9 cellular contexts compared by ENCODE assay signal in the genomic region with DNA sequence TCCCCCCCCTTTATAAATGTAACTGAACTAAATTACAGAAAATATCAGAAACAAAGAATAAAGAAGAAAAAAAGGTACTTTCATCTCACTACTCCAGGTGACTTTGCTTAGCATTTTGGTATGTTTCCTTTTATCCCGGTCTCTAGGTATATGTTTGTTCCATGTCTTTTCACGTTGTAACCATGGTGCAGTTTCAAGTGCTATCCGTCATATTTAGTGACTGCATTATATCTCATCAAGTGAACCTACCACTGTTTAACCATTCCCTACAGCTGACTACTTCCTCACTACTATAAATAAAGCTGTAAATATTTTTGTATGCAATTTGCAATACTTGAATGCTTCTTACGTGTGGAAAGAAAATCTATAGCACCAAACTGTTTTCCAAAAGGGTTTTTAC. TPM values are rescaled to one million over a fixed set of nuclear protein-coding genes. Genes with fewer than 3 reads are reported as not detected.
DNase-seq lines count a peak whose midpoint lies in the region; ATAC-seq and TF ChIP-seq lines count a peak whose summit lies in the region.
"Had no signal": no experiment of that assay in that cellular context is flagged by ENCODE, and none has a peak within 500 bp of the region (broad histone marks: within the 10 kb centered on the region; RNA-seq: fewer than 3 reads in every experiment).

No MANE protein-coding gene starts in this region.

- DNase-seq in NCI-H2029 treated with DMSO at 0.1 percent for 48 hours (lab: John Stamatoyannopoulos, UW), result peak; percentile 21
- DNase-seq in central memory CD8-positive, alpha-beta T cell (ENCODE audit: low spot score in 2 of 2), result no peak
- DNase-seq in neural crest cell (ENCODE audit: low read depth, low spot score), result no peak
- no peak for DNase-seq in G401 (ENCODE audit: low spot score)
- no peak for DNase-seq in activated CD4-positive, alpha-beta T cell treated with anti-CD3 and anti-CD28 coated beads, Interleukin-2, amount 10 ng/mL, durations not matched to agents 24 days and 14 days
- DNase-seq in head of caudate nucleus, result no peak
- DNase-seq in 8988T, result no peak
- DNase-seq: cerebellar nuclear complex had no signal

- no peaks in the 10 kb centered on the region for H3K27me3 Mint-ChIP-seq in central memory CD8-positive, alpha-beta T cell
- no peaks in the 10 kb centered on the region for H3K27me3 Mint-ChIP-seq in neural crest cell (ENCODE audit: low read depth)
- no peaks in the 10 kb centered on the region for H3K27me3 Mint-ChIP-seq in activated CD4-positive, alpha-beta T cell treated with anti-CD3 and anti-CD28 coated beads, Interleukin-2, amount 10 ng/mL, durations not matched to agents 24 days and 14 days

- no peak for ATAC-seq in central memory CD8-positive, alpha-beta T cell (replicated peaks; ENCODE audit: extremely low read depth, poor library complexity, severe bottlenecking)

- H3K4me3 Mint-ChIP-seq in central memory CD8-positive, alpha-beta T cell, result no peak overlapping the region
- peak overlapping the region; percentile 80 for H3K4me3 Mint-ChIP-seq in neural crest cell
- H3K4me3 Mint-ChIP-seq in activated CD4-positive, alpha-beta T cell treated with anti-CD3 and anti-CD28 coated beads, Interleukin-2, amount 10 ng/mL, durations not matched to agents 24 days and 14 days, result no peak overlapping the region

- no peak for TF ChIP-seq CTCF in neural crest cell (conservative IDR thresholded peaks at IDR 0.05)

- no peaks in the 10 kb centered on the region for H3K9me3 Mint-ChIP-seq in central memory CD8-positive, alpha-beta T cell
- no peaks in the 10 kb centered on the region for H3K9me3 Mint-ChIP-seq in neural crest cell
- peaks cover 3% of the 10 kb centered on the region for H3K9me3 Mint-ChIP-seq in activated CD4-positive, alpha-beta T cell treated with anti-CD3 and anti-CD28 coated beads, Interleukin-2, amount 10 ng/mL, durations not matched to agents 24 days and 14 days

- in situ Hi-C loops in G401 (cut with HindIII; ENCODE audit: low sequenced_read_pairs), result no loop called here

- H3K27ac Mint-ChIP-seq in central memory CD8-positive, alpha-beta T cell (ENCODE audit: low read depth), result peak overlapping the region; percentile 63
- no peak overlapping the region for H3K27ac Mint-ChIP-seq in neural crest cell (ENCODE audit: unreplicated experiment)
- H3K27ac Mint-ChIP-seq in activated CD4-positive, alpha-beta T cell treated with anti-CD3 and anti-CD28 coated beads, Interleukin-2, amount 10 ng/mL, durations not matched to agents 24 days and 14 days, result no peak overlapping the region

- H3K4me3 ChIP-seq in GM08714 (ENCODE audit: low read length), result peak overlapping the region; percentile 88; the same call in 1 of the 2 replicates

- peaks cover 13% of the 10 kb centered on the region for H3K4me1 Mint-ChIP-seq in central memory CD8-positive, alpha-beta T cell
- no peaks in the 10 kb centered on the region for H3K4me1 Mint-ChIP-seq in neural crest cell
- H3K4me1 Mint-ChIP-seq in activated CD4-positive, alpha-beta T cell treated with anti-CD3 and anti-CD28 coated beads, Interleukin-2, amount 10 ng/mL, durations not matched to agents 24 days and 14 days, result peaks cover 24% of the 10 kb centered on the region

- intact Hi-C loops in activated CD4-positive, alpha-beta T cell treated with anti-CD3 and anti-CD28 coated beads, Interleukin-2, amount 10 ng/mL, durations not matched to agents 24 days and 14 days (cut with micrococcal nuclease), result loop anchor here (5.0 kb wide), 2 partner anchors 42 to 528 kb away; a partner anchor contains a TSS
- intact Hi-C loops in head of caudate nucleus (cut with DNase I), result loop anchor here (5.0 kb wide), 2 partner anchors 53 to 142 kb away; a partner anchor contains a TSS

- H3K36me3 Mint-ChIP-seq in central memory CD8-positive, alpha-beta T cell (ENCODE audit: insufficient read depth), result peaks cover 4% of the 10 kb centered on the region
- no peaks in the 10 kb centered on the region for H3K36me3 Mint-ChIP-seq in neural crest cell (ENCODE audit: low read depth)
- H3K36me3 Mint-ChIP-seq in activated CD4-positive, alpha-beta T cell treated with anti-CD3 and anti-CD28 coated beads, Interleukin-2, amount 10 ng/mL, durations not matched to agents 24 days and 14 days (ENCODE audit: low read depth), result peaks cover 16% of the 10 kb centered on the region

RNA-seq across cellular contexts. Expression of a gene that starts 2.2 kb away (rescaled TPM):
- total RNA-seq in neural crest cell, result 37.8 and 43.1 TPM in 2 replicates
- 78.8 and 136 TPM in 2 replicates for total RNA-seq in G401 (2014; rRNA removed; shearing (Covaris generic))
- total RNA-seq in activated CD4-positive, alpha-beta T cell treated with anti-CD3 and anti-CD28 coated beads, Interleukin-2, amount 10 ng/mL, durations not matched to agents 24 days and 14 days, result 61.7 and 62.7 TPM in 2 replicates

RNA-seq across cellular contexts. Expression of a gene that starts 42.6 kb away (rescaled TPM):
- 0.16 and 0.25 TPM in 2 replicates for total RNA-seq in neural crest cell
- not detected in 2 replicates for total RNA-seq in G401 (2014; rRNA removed; shearing (Covaris generic))
- total RNA-seq in activated CD4-positive, alpha-beta T cell treated with anti-CD3 and anti-CD28 coated beads, Interleukin-2, amount 10 ng/mL, durations not matched to agents 24 days and 14 days, result 3.6 and 4.0 TPM in 2 replicates

RNA-seq across cellular contexts. Expression of a gene that starts 53.4 kb away (rescaled TPM):
- 23.1 and 26.7 TPM in 2 replicates for total RNA-seq in neural crest cell
- total RNA-seq in G401 (2014; rRNA removed; shearing (Covaris generic)), result 15.7 and 21.2 TPM in 2 replicates
- total RNA-seq in activated CD4-positive, alpha-beta T cell treated with anti-CD3 and anti-CD28 coated beads, Interleukin-2, amount 10 ng/mL, durations not matched to agents 24 days and 14 days, result 23.6 and 30.8 TPM in 2 replicates
